Comparison of ENCODE assay signal across 19 cellular contexts in the genomic region with DNA sequence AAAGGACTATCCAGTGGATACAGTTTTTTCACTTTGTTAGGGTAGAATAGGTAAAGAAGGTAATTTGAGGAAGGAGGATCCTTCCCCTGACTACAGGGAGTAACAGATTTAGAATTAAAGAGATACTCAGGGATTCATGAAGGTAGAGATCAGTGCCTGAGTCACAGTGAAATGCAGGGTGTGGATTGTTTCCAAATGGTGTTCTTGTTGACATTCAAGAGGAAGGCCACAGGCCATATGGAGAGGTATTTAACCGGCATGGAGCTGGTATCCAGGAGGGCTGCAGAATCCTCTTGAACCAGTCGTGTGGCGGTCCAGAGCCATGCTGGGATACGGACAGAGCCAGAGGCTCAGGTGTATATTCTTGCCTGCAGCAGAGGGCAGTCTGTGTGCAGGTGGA. TPM values are rescaled to one million over a fixed set of nuclear protein-coding genes. Genes with fewer than 3 reads are reported as not detected.
DNase-seq lines count a peak whose midpoint lies in the region; ATAC-seq, FAIRE-seq and TF ChIP-seq lines count a peak whose summit lies in the region.
"Had no signal": no experiment of that assay in that cellular context is flagged by ENCODE, and none has a peak within 500 bp of the region (broad histone marks: within the 10 kb centered on the region; RNA-seq: fewer than 3 reads in every experiment).

No MANE protein-coding gene starts in this region.

- no peak overlapping the region for H3K23ac ChIP-seq in H1 (ENCODE audit: insufficient read length)

- TF ChIP-seq CTCF in H1 (IDR thresholded peaks at IDR 0.05; ENCODE audit: control extremely low read depth in 1 of 3, insufficient read depth in 1 of 3, low read depth in 1 of 3, low read length in 3 of 3) (no peak), psoas muscle (IDR thresholded peaks at IDR 0.05) (no peak)

- H3K14ac ChIP-seq in H1 (ENCODE audit: insufficient read length), result no peak overlapping the region

- H3K18ac ChIP-seq in H1 (ENCODE audit: extremely low read depth, low read length), result peak overlapping the region; percentile 91

- peak overlapping the region; percentile 37 for H4K91ac ChIP-seq in H1 (replicated peaks; ENCODE audit: insufficient read length, low read length)

- TF ChIP-seq EP300 in Ishikawa (IDR thresholded peaks at IDR 0.05; ENCODE audit: borderline replicate concordance), result no peak
- no peak for TF ChIP-seq EP300 in H1 (IDR thresholded peaks at IDR 0.05; ENCODE audit: borderline replicate concordance in 1 of 2, low read depth in 2 of 2, low read length in 2 of 2)

- H3K23me2 ChIP-seq in H1 (ENCODE audit: low read depth, low read length), result no peaks in the 10 kb centered on the region

- peak; percentile 13 for DNase-seq in DMS79 treated with DMSO at 0.1 percent for 48 hours (lab: John Stamatoyannopoulos, UW)
- no peak for DNase-seq in DMS79 (lab: John Stamatoyannopoulos, UW)
- DNase-seq in H1 (ENCODE audit: low read depth in 1 of 2, low spot score in 2 of 2), result no peak
- no peak for DNase-seq in psoas muscle
- no peak for DNase-seq in NCI-H1417 treated with DMSO at 0.1 percent for 48 hours (lab: John Stamatoyannopoulos, UW)
- no peak for DNase-seq in CD1c-positive myeloid dendritic cell (ENCODE audit: extremely low spot score)
- DNase-seq: 8988T, activated gamma-delta T cell treated with Interleukin-2 at 50 U/mL for 16 hours, glutamatergic neuron, KG1, kidney glomerular epithelial cell, NCI-H1105, NCI-H2227 treated with DMSO at 0.1 percent for 48 hours had no signal

- 0 out of 2 replicates have a peak overlapping the region, but pooled peaks have one; percentile 21 for H2BK15ac ChIP-seq in H1 (ENCODE audit: low read length)

- H2BK20ac ChIP-seq in H1 (ENCODE audit: low read length), result peak overlapping the region; percentile 98

- H3K27me3 ChIP-seq in H1 (replicated peaks in 1 of 4; ENCODE audit: control insufficient read depth in 3 of 4, extremely low read depth in 1 of 4, insufficient read depth in 3 of 4, low read length in 3 of 4) (no peaks in the 10 kb centered on the region), psoas muscle (ENCODE audit: insufficient read depth in 3 of 3, low read length in 2 of 3) (no peaks in the 10 kb centered on the region)
- H3K27me3 ChIP-seq: breast epithelium had no signal

- no peak overlapping the region for H3K4ac ChIP-seq in H1 (replicated peaks; ENCODE audit: insufficient read length, low read depth, low read length)

- H2BK120ac ChIP-seq in H1 (replicated peaks; ENCODE audit: low read depth, low read length), result peak overlapping the region; percentile 59

- POLR2A ChIA-PET in H1 (lab: Charles Lee; ENCODE audit: partially characterized antibody), result interaction anchor here (1.0 kb wide), 1 partner anchor 28 kb away, joined by 4 read pairs; no protein-coding TSS in a partner anchor

- ATAC-seq in psoas muscle (peak in 1 of 4 donors; percentile 23), GM19351 (IDR thresholded peaks at IDR 0.05; ENCODE audit: unreplicated experiment) (no peak)
- ATAC-seq: GM12878 had no signal

- no peaks in the 10 kb centered on the region for H4K20me1 ChIP-seq in H1 (replicated peaks in 1 of 2; ENCODE audit: control insufficient read depth in 1 of 2, insufficient read depth in 2 of 2, low read length in 2 of 2)

- no peak for FAIRE-seq in H1 (lab: Jason Lieb, UNC)
- FAIRE-seq: endometrium, GM12878 had no signal

- H3K56ac ChIP-seq in H1 (replicated peaks; ENCODE audit: insufficient read length, low read depth, low read length), result no peak overlapping the region

- intact Hi-C loops in psoas muscle (cut with DNase I), result no loop called here

- CTCF ChIA-PET in H1 (lab: Charles Lee; ENCODE audit: partially characterized antibody), result interaction anchor here (0.6 to 3.9 kb wide), 2 partner anchors 63 to 690 kb away, joined by 3 to 25 read pairs; no protein-coding TSS in a partner anchor

- H3K4me3 ChIP-seq in H1 (ENCODE audit: extremely low read depth in 1 of 4, insufficient read depth in 2 of 4, low read depth in 3 of 4, low read length in 4 of 4) (no peak overlapping the region), psoas muscle (no peak overlapping the region)
- H3K4me3 ChIP-seq: breast epithelium, GM12878 had no signal

- no peak overlapping the region for H3K9ac ChIP-seq in H1 (replicated peaks in 1 of 4; ENCODE audit: extremely low read depth in 1 of 4, low read depth in 3 of 4, low read length in 3 of 4)

- TF ChIP-seq POLR2A in H1 (IDR thresholded peaks at IDR 0.05; ENCODE audit: control extremely low read depth in 1 of 2, low read depth in 2 of 2, low read length in 2 of 2), result no peak

- H3K4me2 ChIP-seq in H1 (ENCODE audit: insufficient read depth in 1 of 2, low read depth in 2 of 2, low read length in 2 of 2), result no peak overlapping the region

- H3K4me1 ChIP-seq in H1 (replicated peaks in 1 of 4; ENCODE audit: control insufficient read depth in 3 of 4, insufficient read depth in 4 of 4, low read length in 3 of 4) (peaks cover 2 to 20% (median 15%) of the 10 kb centered on the region in 4 experiments), psoas muscle (peaks cover 77% of the 10 kb centered on the region)
- H3K4me1 ChIP-seq: breast epithelium had no signal

- H3K36me3 ChIP-seq in H1 (ENCODE audit: control insufficient read depth in 2 of 4, insufficient read depth in 4 of 4, low read length in 3 of 4) (peaks cover 0 to 22% (median 5%) of the 10 kb centered on the region in 4 experiments; a peak in 3 of 8 replicates), psoas muscle (ENCODE audit: insufficient read depth in 1 of 2, low read depth in 1 of 2) (peaks cover 6 to 36% of the 10 kb centered on the region in 2 donors)
- H3K36me3 ChIP-seq: breast epithelium had no signal

- peaks cover 6 to 10% of the 10 kb centered on the region in 2 experiments; a peak in 3 of 4 replicates for H3K9me3 ChIP-seq in H1 (ENCODE audit: insufficient read depth in 2 of 2, low read depth in 1 of 2, low read length in 1 of 2)
- H3K9me3 ChIP-seq in psoas muscle, result no peaks in the 10 kb centered on the region
- H3K9me3 ChIP-seq: breast epithelium had no signal

- no peak overlapping the region for H2AFZ ChIP-seq in H1 (ENCODE audit: low read length)

- H2AK5ac ChIP-seq in H1 (ENCODE audit: low read depth, low read length), result peak overlapping the region; percentile 84; the same call in 1 of the 2 replicates

- no peak overlapping the region for H4K5ac ChIP-seq in H1 (ENCODE audit: insufficient read length, low read depth, low read length)

- no peaks in the 10 kb centered on the region for H3K79me2 ChIP-seq in H1 (ENCODE audit: control insufficient read depth in 1 of 2, insufficient read depth in 2 of 2, low read length in 2 of 2)

- H2BK5ac ChIP-seq in H1 (ENCODE audit: low read depth, low read length), result peak overlapping the region; percentile 90; the same call in 1 of the 2 replicates

- H3K27ac ChIP-seq in H1 (ENCODE audit: low read depth, low read length) (no peak overlapping the region), psoas muscle (peak overlapping the region; percentile 92)
- H3K27ac ChIP-seq: breast epithelium, VCaP had no signal

- no peak overlapping the region for H4K8ac ChIP-seq in H1 (ENCODE audit: extremely low read depth, insufficient read depth, low read length)

- peak overlapping the region; percentile 95; the same call in 1 of the 2 replicates for H2BK12ac ChIP-seq in H1 (ENCODE audit: low read depth, low read length)

- TF ChIP-seq RAD21 in Ishikawa (IDR thresholded peaks at IDR 0.05; ENCODE audit: low read depth), result peak; percentile 35; the same call in 1 of the 2 replicates
- no peak; a peak in 1 of 4 replicates for TF ChIP-seq RAD21 in H1 (IDR thresholded peaks at IDR 0.05 in 1 of 2, conservative IDR thresholded peaks at IDR 0.05 in 1 of 2; ENCODE audit: low read depth in 2 of 2, low read length in 2 of 2)

- 82% methylated on average over 4 of the region's 4 CpGs; no CpG with 5 or more reads in 1 of the 2 experiments for WGBS in H1 (ENCODE audit: extremely low coverage in 1 of 2, insufficient coverage in 1 of 2, insufficient read length in 1 of 2, insufficient replicate concordance in 2 of 2, low coverage in 1 of 2, low lambda C conversion rate in 2 of 2, missing lambda C conversion rate in 1 of 2), 2 experiments
- WGBS in psoas muscle, 3 donors, result 34 to 61% (median 41%) methylated on average over 4 of the region's 4 CpGs

- H3K79me1 ChIP-seq in H1 (ENCODE audit: low read depth, low read length), result peaks cover 2% of the 10 kb centered on the region; the same call in 1 of the 2 replicates

TF ChIP-seq in Ishikawa, 13 proteins besides CTCF, POLR2A, EP300 and RAD21 (continues in another document):
- TF ChIP-seq USF1 (IDR thresholded peaks at IDR 0.05), result no peak
- no peak for TF ChIP-seq TCF12 (IDR thresholded peaks at IDR 0.05; ENCODE audit: low read depth)

TF ChIP-seq in H1, 55 proteins besides CTCF, POLR2A, EP300 and RAD21:
- TF ChIP-seq FOSL1 (IDR thresholded peaks at IDR 0.05; ENCODE audit: insufficient read depth, low read depth, low read length) (no peak), ASH2L (IDR thresholded peaks at IDR 0.05; ENCODE audit: low read length) (no peak), SUZ12 (IDR thresholded peaks at IDR 0.05; ENCODE audit: low read length) (no peak), NRF1 (IDR thresholded peaks at IDR 0.05; ENCODE audit: low read depth, low read length) (no peak), CHD2 (IDR thresholded peaks at IDR 0.05; ENCODE audit: low read length) (no peak), EGR1 (IDR thresholded peaks at IDR 0.05; ENCODE audit: borderline replicate concordance, low read depth, low read length) (no peak), SIX5 (IDR thresholded peaks at IDR 0.05; ENCODE audit: low read depth, low read length) (no peak)
- TF ChIP-seq, protein P1, sequence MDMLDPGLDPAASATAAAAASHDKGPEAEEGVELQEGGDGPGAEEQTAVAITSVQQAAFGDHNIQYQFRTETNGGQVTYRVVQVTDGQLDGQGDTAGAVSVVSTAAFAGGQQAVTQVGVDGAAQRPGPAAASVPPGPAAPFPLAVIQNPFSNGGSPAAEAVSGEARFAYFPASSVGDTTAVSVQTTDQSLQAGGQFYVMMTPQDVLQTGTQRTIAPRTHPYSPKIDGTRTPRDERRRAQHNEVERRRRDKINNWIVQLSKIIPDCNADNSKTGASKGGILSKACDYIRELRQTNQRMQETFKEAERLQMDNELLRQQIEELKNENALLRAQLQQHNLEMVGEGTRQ (IDR thresholded peaks at IDR 0.05; ENCODE audit: low read length), result no peak

RNA-seq across cellular contexts. Expression of gene GYG1, which starts 28.2 kb away (rescaled TPM):
- 31.0 and 34.2 TPM in 2 replicates for total RNA-seq in H1 (2021; fragmentation: NEBNext Ultra II Directional; extraction: Animal tissue kit (Norgen Biotek cat#: 25700))
- polyA plus RNA-seq in H1 (2011; rRNA removed), result 14.4 and 19.4 TPM in 2 replicates
- polyA plus RNA-seq in H1 (2011; cell fraction: cytosol; rRNA removed), result 18.8 TPM
- polyA plus RNA-seq in H1 (2011; cell fraction: nucleus; rRNA removed), result 14.0 TPM
- 33.1 to 37.1 TPM (median 34.0 TPM) in 4 replicates for polyA plus RNA-seq in H1 (2012, experiment 1 of 2)
- polyA plus RNA-seq in H1 (2012, experiment 2 of 2), result 9.1 TPM
- polyA plus RNA-seq in H1 (2013, experiment 1 of 2), result 29.6 TPM
- polyA plus RNA-seq in H1 (2013, experiment 2 of 2), result 28.7 TPM
- polyA minus RNA-seq in H1 (2011; rRNA and poly(A)+ RNA removed), result 27.1 and 28.8 TPM in 2 replicates
- polyA minus RNA-seq in H1 (2011; cell fraction: cytosol; rRNA and poly(A)+ RNA removed), result 25.6 TPM
- 30.7 TPM for polyA minus RNA-seq in H1 (2011; cell fraction: nucleus; rRNA and poly(A)+ RNA removed)
- 100 to 1,000 TPM; 305 to 550 (median 419) TPM for total RNA-seq in psoas muscle
- polyA plus RNA-seq in psoas muscle, result 100 to 1,000 TPM; 164 to 373 (median 338) TPM
